In genomic region chr1:185680453-185680852, GRCh38 we compare ENCODE assay signal across 9 cellular contexts. TPM values are rescaled to one million over a fixed set of nuclear protein-coding genes. Genes with fewer than 3 reads are reported as not detected.
A peak's percentile ranks its signal among the peaks of the same experiment; 100 is the strongest.
DNase-seq lines count a peak whose midpoint lies in the region; ATAC-seq and TF ChIP-seq lines count a peak whose summit lies in the region.
"Had no signal": no experiment of that assay in that cellular context is flagged by ENCODE, and none has a peak within 500 bp of the region (broad histone marks: within the 10 kb centered on the region; RNA-seq: fewer than 3 reads in every experiment).

No MANE protein-coding gene starts in this region.

- no peaks in the 10 kb centered on the region for H3K9me3 ChIP-seq in neutrophil

- DNase-seq in activated CD4-positive, CD25-positive, alpha-beta regulatory T cell treated with anti-CD3 and anti-CD28 coated beads, Interleukin-2, amount 50 U/mL, for 72 hours: no peak
- peak; percentile 29 for DNase-seq in activated CD8-positive, alpha-beta T cell treated with anti-CD3 and anti-CD28 coated beads for 36 hours
- DNase-seq in posterior cingulate gyrus (no peak), C1 segment of cervical spinal cord (lab: John Stamatoyannopoulos, UW) (no peak), superior temporal gyrus (ENCODE audit: extremely low spot score) (no peak)

- no peaks in the 10 kb centered on the region for H3K9me3 Mint-ChIP-seq in activated CD8-positive, alpha-beta T cell treated with anti-CD3 and anti-CD28 coated beads for 36 hours

- POLR2A ChIA-PET in activated CD8-positive, alpha-beta T cell treated with anti-CD3 and anti-CD28 coated beads for 36 hours (lab: Charles Lee): interaction anchor here (0.6 to 0.9 kb wide), 5 partner anchors 44 to 366 kb away, joined by 3 to 4 read pairs (median 3); no protein-coding TSS in a partner anchor

- H3K36me3 Mint-ChIP-seq in activated CD8-positive, alpha-beta T cell treated with anti-CD3 and anti-CD28 coated beads for 36 hours (ENCODE audit: low read depth): no peaks in the 10 kb centered on the region

- no peak overlapping the region for H3K4me3 Mint-ChIP-seq in activated CD8-positive, alpha-beta T cell treated with anti-CD3 and anti-CD28 coated beads for 36 hours

- intact Hi-C loops in activated CD8-positive, alpha-beta T cell treated with anti-CD3 and anti-CD28 coated beads for 36 hours (cut with micrococcal nuclease): no loop called here
- intact Hi-C loops in posterior cingulate gyrus (cut with DNase I): loop anchor here (5.0 kb wide), 1 partner anchor 868 kb away; no protein-coding TSS in a partner anchor

- no peak for TF ChIP-seq CTCF in activated CD8-positive, alpha-beta T cell treated with anti-CD3 and anti-CD28 coated beads for 36 hours (IDR thresholded peaks at IDR 0.05)
- no peak for TF ChIP-seq CTCF in neutrophil (IDR thresholded peaks at IDR 0.05)

- ATAC-seq in activated CD4-positive, CD25-positive, alpha-beta regulatory T cell treated with anti-CD3 and anti-CD28 coated beads, Interleukin-2, amount 50 U/mL, for 24 hours: peak; percentile 37 to 41
- ATAC-seq in HG02981 (IDR thresholded peaks at IDR 0.05; ENCODE audit: unreplicated experiment): peak; percentile 43
- ATAC-seq in activated CD8-positive, alpha-beta T cell treated with anti-CD3 and anti-CD28 coated beads for 36 hours: peak; percentile 57

- peak overlapping the region; percentile 65 for H3K27ac ChIP-seq in neutrophil

- H3K27me3 Mint-ChIP-seq in activated CD8-positive, alpha-beta T cell treated with anti-CD3 and anti-CD28 coated beads for 36 hours: no peaks in the 10 kb centered on the region
- H3K27me3 Mint-ChIP-seq: progenitor cell of endocrine pancreas had no signal

- H3K4me1 Mint-ChIP-seq in activated CD8-positive, alpha-beta T cell treated with anti-CD3 and anti-CD28 coated beads for 36 hours (ENCODE audit: low read depth): peaks cover 22% of the 10 kb centered on the region

- H3K27ac Mint-ChIP-seq in activated CD8-positive, alpha-beta T cell treated with anti-CD3 and anti-CD28 coated beads for 36 hours: peak overlapping the region; percentile 16
- H3K27ac Mint-ChIP-seq: progenitor cell of endocrine pancreas had no signal

- H3K4me3 ChIP-seq in neutrophil (ENCODE audit: low read depth in 1 of 2, low read length in 1 of 2): peak overlapping the region; percentile 11 to 22

- CTCF ChIA-PET in activated CD8-positive, alpha-beta T cell treated with anti-CD3 and anti-CD28 coated beads for 36 hours (lab: Charles Lee): interaction anchor here (0.6 to 4.5 kb wide), 44 partner anchors 10 to 875 kb away, joined by 3 to 52 read pairs (median 4); partner anchors contain the start of genes IVNS1ABP, SWT1 and TRMT1L

- no peaks in the 10 kb centered on the region for H3K36me3 ChIP-seq in neutrophil

- H3K27me3 ChIP-seq in neutrophil: no peaks in the 10 kb centered on the region

- H3K4me1 ChIP-seq in neutrophil (ENCODE audit: control insufficient read depth in 1 of 2, insufficient read depth in 1 of 2, low read depth in 1 of 2, low read length in 1 of 2): peaks cover 29 to 32% of the 10 kb centered on the region in 2 experiments

RNA-seq across cellular contexts. Expression of gene HMCN1, which starts 53.7 kb away (rescaled TPM):
- total RNA-seq in activated CD8-positive, alpha-beta T cell treated with anti-CD3 and anti-CD28 coated beads for 36 hours: not detected
